ENCODE assay signal across 8 cellular contexts in genomic region chr11:64916040-64916847, GRCh38. TPM values are rescaled to one million over a fixed set of nuclear protein-coding genes. Genes with fewer than 3 reads are reported as not detected.
DNase-seq lines count a peak whose midpoint lies in the region; ATAC-seq, FAIRE-seq and TF ChIP-seq lines count a peak whose summit lies in the region.

No MANE protein-coding gene starts in this region.

- peak; percentile 87 for FAIRE-seq in GM12891 (lab: Jason Lieb, UNC)

- DNase-seq in GM12891 (ENCODE audit: insufficient read length, low spot score) (peak; percentile 63), HL-60 (ENCODE audit: low read depth in 1 of 2, low spot score in 1 of 2) (peak in 1 of 2 experiments; percentile 72), T-helper 1 cell (peak in 4 of 5 donors; percentile 14 to 58 (median 28)), coronary artery (ENCODE audit: low spot score) (no peak), right lobe of liver (peak in 2 of 3 donors; percentile 78 to 81), stomach (peak; percentile 52), GDM1 (lab: John Stamatoyannopoulos, UW) (no peak), SKM-1 (lab: John Stamatoyannopoulos, UW; ENCODE audit: unreplicated experiment) (no peak)

- no peaks in the 10 kb centered on the region for H3K9me3 ChIP-seq in right lobe of liver
- H3K9me3 ChIP-seq in stomach: no peaks in the 10 kb centered on the region

- WGBS in right lobe of liver (ENCODE audit: insufficient coverage, low coverage, low lambda C conversion rate, missing lambda C conversion rate): 0% methylated on average over 9 of the region's 26 CpGs
- WGBS in stomach, 5 donors: 4 to 7% (median 6%) methylated on average over 22 to 26 of the region's 26 CpGs

- H3K4me1 ChIP-seq in right lobe of liver: peaks cover 0 to 14% (median 4%) of the 10 kb centered on the region in 4 donors
- H3K4me1 ChIP-seq in stomach: peaks cover 25 to 37% (median 36%) of the 10 kb centered on the region in 4 donors

- TF ChIP-seq POLR2A in GM12891 (IDR thresholded peaks at IDR 0.05; ENCODE audit: low read depth, low read length) (no peak), right lobe of liver (IDR thresholded peaks at IDR 0.05) (no peak), stomach (IDR thresholded peaks at IDR 0.05) (no peak)

- TF ChIP-seq CTCF in HL-60 (IDR thresholded peaks at IDR 0.05; ENCODE audit: insufficient read depth, low read length): no peak
- TF ChIP-seq CTCF in coronary artery (IDR thresholded peaks at IDR 0.05): no peak
- no peak for TF ChIP-seq CTCF in right lobe of liver (IDR thresholded peaks at IDR 0.05)
- TF ChIP-seq CTCF in stomach (IDR thresholded peaks at IDR 0.05): no peak

- H3K27ac ChIP-seq in HL-60 (replicated peaks) (peak overlapping the region; percentile 76), coronary artery (peak overlapping the region; percentile 74 to 80), right lobe of liver (peak overlapping the region; percentile 77 to 89 (median 85)), stomach (peak overlapping the region; percentile 81 to 84 (median 83))

- intact Hi-C loops in right lobe of liver (cut with DNase I) (no loop called here), stomach (cut with DNase I; ENCODE audit: low total_unique reads) (loop anchor here (10.0 kb wide), 1 partner anchor 79 kb away; the partner anchor contains the start of gene BATF2)

- H3K36me3 ChIP-seq in right lobe of liver (peaks cover 5 to 31% (median 14%) of the 10 kb centered on the region in 4 donors), stomach (peaks cover 30 to 36% (median 35%) of the 10 kb centered on the region in 4 donors)

- ATAC-seq in right lobe of liver: peak; percentile 38 to 61 (median 42)

- no peak for TF ChIP-seq EP300 in stomach (IDR thresholded peaks at IDR 0.05)

- H3K4me3 ChIP-seq in HL-60 (replicated peaks; ENCODE audit: insufficient read depth, low read length): peak overlapping the region; percentile 82
- H3K4me3 ChIP-seq in coronary artery: peak overlapping the region; percentile 89
- H3K4me3 ChIP-seq in right lobe of liver: peak overlapping the region; percentile 87 to 99 (median 91)
- H3K4me3 ChIP-seq in stomach: peak overlapping the region; percentile 59 to 93 (median 66)

- H3K27me3 ChIP-seq in HL-60 (ENCODE audit: insufficient read depth, poor library complexity, severe bottlenecking) (no peaks in the 10 kb centered on the region), right lobe of liver (no peaks in the 10 kb centered on the region), stomach (no peaks in the 10 kb centered on the region)

TF ChIP-seq in GM12891, 5 proteins besides CTCF, POLR2A, EP300 and RAD21:
- 0 out of 2 replicates have a peak, but pooled peaks have one; percentile 10 for TF ChIP-seq SPI1 (IDR thresholded peaks at IDR 0.05; ENCODE audit: low read depth, low read length)
- no peak for TF ChIP-seq TAF1 (IDR thresholded peaks at IDR 0.05; ENCODE audit: low read depth, low read length)

RNA-seq across cellular contexts. Expression of gene ATG2A, which starts 0.8 kb away (rescaled TPM):
- 8.2 TPM for polyA plus RNA-seq in GM12891 (2012; ENCODE audit: low read depth, missing spikeins)
- total RNA-seq in right lobe of liver: 10 to 100 TPM; 26.4 to 42.9 (median 32.2) TPM
- 10 to 100 TPM; 14.3 to 77.6 (median 46.1) TPM for total RNA-seq in stomach
- polyA plus RNA-seq in stomach: 10 to 100 TPM; 12.2 to 18.7 (median 16.3) TPM

RNA-seq across cellular contexts. Expression of gene PPP2R5B, which starts 8.2 kb away (rescaled TPM):
- polyA plus RNA-seq in GM12891 (2012; ENCODE audit: low read depth, missing spikeins): 7.2 TPM
- 10 to 100 TPM in 1 of 6 experiments, 1 to 10 TPM in 5; 6.8 to 12.6 (median 8.9) TPM for total RNA-seq in right lobe of liver
- 10 to 100 TPM in 4 of 5 donors, 1 to 10 TPM in 1; 6.6 to 75.6 (median 25.7) TPM for total RNA-seq in stomach
- polyA plus RNA-seq in stomach: 10 to 100 TPM in 2 of 3 donors, 1 to 10 TPM in 1; 9.8 to 13.8 (median 12.3) TPM

RNA-seq across cellular contexts. Expression of gene GPHA2, which starts 19.4 kb away (rescaled TPM):
- polyA plus RNA-seq in GM12891 (2012; ENCODE audit: low read depth, missing spikeins): not detected
- total RNA-seq in right lobe of liver: under 1 TPM in 1 of 6 experiments, not detected in 5; 0.46 TPM
- not detected for total RNA-seq in stomach
- polyA plus RNA-seq in stomach: under 1 TPM in 2 of 3 donors, not detected in 1; 0.30 to 0.50 TPM

RNA-seq across cellular contexts. Expression of gene EHD1, which starts 37.8 kb away (rescaled TPM):
- polyA plus RNA-seq in GM12891 (2012; ENCODE audit: low read depth, missing spikeins): 84.7 TPM
- total RNA-seq in right lobe of liver (10 to 100 TPM; 18.8 to 36.1 (median 26.3) TPM), stomach (100 to 1,000 TPM in 2 of 5 donors, 10 to 100 TPM in 3; 23.3 to 160 (median 56.2) TPM)
- polyA plus RNA-seq in stomach: 10 to 100 TPM; 17.9 to 24.6 (median 19.4) TPM

RNA-seq across cellular contexts. Expression of gene MAJIN, which starts 55.7 kb away (rescaled TPM):
- polyA plus RNA-seq in GM12891 (2012; ENCODE audit: low read depth, missing spikeins): not detected
- total RNA-seq in right lobe of liver (under 1 TPM in 2 of 6 experiments, not detected in 4; 0.33 to 0.86 TPM), stomach (not detected)
- polyA plus RNA-seq in stomach: under 1 TPM in 1 of 3 donors, not detected in 2; 0.20 TPM

Comparison
In these comparisons a context has a peak if more than half of its experiments do, and no peak if none do; other contexts are left out.
1. DNase-seq: peak in GM12891 (single experiment), T-helper 1 cell (4 of 5), right lobe of liver (2 of 3) and stomach (single experiment); none in coronary artery (single experiment), GDM1 (single experiment) and SKM-1 (single experiment).
2. Peak in every context shown above with its lines, with median percentiles within 50 percentile points of each other: H3K27ac ChIP-seq and H3K4me3 ChIP-seq.